Comparison of ENCODE assay signal across 8 cellular contexts in the genomic region with DNA sequence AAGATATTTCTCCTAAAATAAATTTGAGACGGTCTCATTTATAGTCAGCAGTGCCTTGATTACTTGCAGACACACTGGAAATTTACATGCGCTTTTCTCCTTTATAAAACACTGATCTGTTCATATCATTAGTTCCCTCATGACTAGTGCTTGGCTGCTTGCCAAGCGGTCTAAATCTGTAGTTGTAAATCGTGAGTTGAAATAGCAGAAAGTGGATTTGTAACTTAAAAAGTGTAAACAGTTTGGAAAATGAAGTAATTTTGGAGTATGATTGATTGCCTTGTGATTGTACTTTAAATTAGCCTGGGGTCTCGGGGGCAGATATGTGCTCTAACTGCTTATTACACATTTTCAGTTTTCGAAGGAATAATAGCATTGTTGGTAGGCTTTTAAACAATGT.
A peak's percentile ranks its signal among the peaks of the same experiment; 100 is the strongest.
DNase-seq lines count a peak whose midpoint lies in the region; ATAC-seq and TF ChIP-seq lines count a peak whose summit lies in the region.

No MANE protein-coding gene starts in this region.

- H3K27me3 ChIP-seq in upper lobe of right lung (no peaks in the 10 kb centered on the region), prostate gland (replicated peaks; ENCODE audit: insufficient read depth) (no peaks in the 10 kb centered on the region)

- no peaks in the 10 kb centered on the region for H3K36me3 ChIP-seq in upper lobe of right lung
- H3K36me3 ChIP-seq in prostate gland = no peaks in the 10 kb centered on the region

- no peak for TF ChIP-seq CTCF in coronary artery (IDR thresholded peaks at IDR 0.05)
- no peak for TF ChIP-seq CTCF in nephron (IDR thresholded peaks at IDR 0.05; ENCODE audit: unreplicated experiment in 3 of 3)
- TF ChIP-seq CTCF in upper lobe of right lung (IDR thresholded peaks at IDR 0.05) = no peak
- no peak for TF ChIP-seq CTCF in prostate gland (IDR thresholded peaks at IDR 0.05)

- 38% methylated on average over 6 of the region's 6 CpGs for WGBS in prostate gland

- intact Hi-C loops in upper lobe of right lung (cut with DNase I) (no loop called here), prostate gland (cut with DNase I) (no loop called here)

- peak overlapping the region in 2 of 3 experiments; percentile 7 to 43 for H3K4me3 Mint-ChIP-seq in nephron

- H3K4me3 ChIP-seq in coronary artery = peak overlapping the region; percentile 0
- H3K4me3 ChIP-seq in upper lobe of right lung = no peak overlapping the region
- no peak overlapping the region for H3K4me3 ChIP-seq in prostate gland

- no peak for TF ChIP-seq POLR2A in prostate gland (IDR thresholded peaks at IDR 0.05)

- H3K9me3 ChIP-seq in upper lobe of right lung = no peaks in the 10 kb centered on the region
- H3K9me3 ChIP-seq in prostate gland = no peaks in the 10 kb centered on the region

- peak overlapping the region; percentile 17 to 54 for H3K27ac ChIP-seq in coronary artery
- no peak overlapping the region for H3K27ac ChIP-seq in upper lobe of right lung
- H3K27ac ChIP-seq in prostate gland = no peak overlapping the region

- DNase-seq in Daoy (ENCODE audit: low read depth) = peak; percentile 39
- DNase-seq in NCI-H1436 (lab: John Stamatoyannopoulos, UW) = peak; percentile 17
- no peak for DNase-seq in coronary artery (ENCODE audit: low spot score)
- no peak for DNase-seq in activated CD8-positive, alpha-beta memory T cell treated with anti-CD3 and anti-CD28 coated beads, Interleukin-2, amount 50 U/mL, for 4 hours
- DNase-seq in upper lobe of right lung = no peak
- no peak for DNase-seq in NCI-H2107 treated with DMSO at 0.1 percent for 48 hours (lab: John Stamatoyannopoulos, UW; ENCODE audit: unreplicated experiment)
- DNase-seq in prostate gland (ENCODE audit: low spot score) = no peak

- no peaks in the 10 kb centered on the region for H3K27me3 Mint-ChIP-seq in nephron (ENCODE audit: low read depth)

- peaks cover 3% of the 10 kb centered on the region for H3K9me3 Mint-ChIP-seq in nephron

- peak overlapping the region; percentile 84 to 93 (median 89) for H3K27ac Mint-ChIP-seq in nephron

- H3K4me1 ChIP-seq in upper lobe of right lung (peaks cover 23% of the 10 kb centered on the region), prostate gland (replicated peaks) (peaks cover 9% of the 10 kb centered on the region)

- peaks cover 61% of the 10 kb centered on the region for H3K4me1 Mint-ChIP-seq in nephron

- no peak for ATAC-seq in upper lobe of right lung

- H3K36me3 Mint-ChIP-seq in nephron (ENCODE audit: low read depth) = peaks cover 23% of the 10 kb centered on the region

Comparison
In these comparisons a context has a peak if more than half of its experiments do, and no peak if none do; other contexts are left out.
1. DNase-seq: peak in Daoy (single experiment) and NCI-H1436 (single experiment); none in coronary artery (single experiment), activated CD8-positive, alpha-beta memory T cell treated with anti-CD3 and anti-CD28 coated beads, Interleukin-2, amount 50 U/mL, for 4 hours (single experiment), upper lobe of right lung (single experiment), NCI-H2107 treated with DMSO at 0.1 percent for 48 hours (single experiment) and prostate gland (single experiment).
2. H3K27ac ChIP-seq: peak in coronary artery (2 of 2); none in upper lobe of right lung (single experiment) and prostate gland (0 of 2).